ENCODE assay signal across 8 cellular contexts in genomic region chr17:77916771-77917481, GRCh38. TPM values are rescaled to one million over a fixed set of nuclear protein-coding genes. Genes with fewer than 3 reads are reported as not detected.
DNase-seq lines count a peak whose midpoint lies in the region; ATAC-seq and TF ChIP-seq lines count a peak whose summit lies in the region.

No MANE protein-coding gene starts in this region.

- H3K4me3 ChIP-seq in Peyer's patch (no peak overlapping the region), vagina (no peak overlapping the region), ovary (no peak overlapping the region)

- no peak for TF ChIP-seq CTCF in Peyer's patch (IDR thresholded peaks at IDR 0.05)
- no peak for TF ChIP-seq CTCF in vagina (IDR thresholded peaks at IDR 0.05)
- no peak for TF ChIP-seq CTCF in ovary (IDR thresholded peaks at IDR 0.05)

- H3K9me3 ChIP-seq in Peyer's patch (no peaks in the 10 kb centered on the region), vagina (no peaks in the 10 kb centered on the region), ovary (no peaks in the 10 kb centered on the region)

- 19 to 28% (median 28%) methylated on average over 15 of the region's 15 CpGs for WGBS in ovary, 3 donors

- intact Hi-C loops in vagina (cut with DNase I) (no loop called here), ovary (cut with DNase I) (no loop called here)

- H3K27me3 Mint-ChIP-seq in activated T-cell treated with anti-CD3 and anti-CD28 coated beads, Interleukin-2, amount 50 U/mL, for 72 hours (ENCODE audit: low read depth), result peaks cover 40% of the 10 kb centered on the region
- H3K27me3 Mint-ChIP-seq in stimulated activated naive B cell treated with anti-CD40 and anti-IgM and Interleukin-4, amounts not matched to agents 10 μg/mL and 1 μg/mL and 100 μg/mL, for 72 hours, result peaks cover 68 to 75% of the 10 kb centered on the region in 2 donors

- no peak overlapping the region for H3K27ac Mint-ChIP-seq in activated T-cell treated with anti-CD3 and anti-CD28 coated beads, Interleukin-2, amount 50 U/mL, for 72 hours
- peak overlapping the region; percentile 75 for H3K27ac Mint-ChIP-seq in stimulated activated naive B cell treated with anti-CD40 and anti-IgM and Interleukin-4, amounts not matched to agents 10 μg/mL and 1 μg/mL and 100 μg/mL, for 72 hours

- TF ChIP-seq POLR2A in Peyer's patch (IDR thresholded peaks at IDR 0.05) (no peak), vagina (IDR thresholded peaks at IDR 0.05) (no peak), ovary (IDR thresholded peaks at IDR 0.05) (no peak)

- peaks cover 0 to 1% of the 10 kb centered on the region in 2 donors for H3K9me3 Mint-ChIP-seq in activated T-cell treated with anti-CD3 and anti-CD28 coated beads, Interleukin-2, amount 50 U/mL, for 72 hours
- no peaks in the 10 kb centered on the region for H3K9me3 Mint-ChIP-seq in stimulated activated naive B cell treated with anti-CD40 and anti-IgM and Interleukin-4, amounts not matched to agents 10 μg/mL and 1 μg/mL and 100 μg/mL, for 72 hours

- H3K27me3 ChIP-seq in Peyer's patch (peaks cover 0 to 8% of the 10 kb centered on the region in 2 donors), vagina (no peaks in the 10 kb centered on the region), ovary (no peaks in the 10 kb centered on the region)

- DNase-seq in activated T-cell treated with anti-CD3 and anti-CD28 coated beads, Interleukin-2, amount 50 U/mL, for 72 hours, result no peak
- no peak for DNase-seq in activated T-cell treated with anti-CD3 and anti-CD28 coated beads, Interleukin-2, amount 50 U/mL, for 48 hours
- peak; percentile 22 to 67 (median 39) for DNase-seq in Peyer's patch
- peak; percentile 65 for DNase-seq in germinal center (ENCODE audit: low spot score)
- peak; percentile 72 for DNase-seq in stimulated activated naive B cell treated with anti-CD40 and anti-IgM and Interleukin-4, amounts not matched to agents 10 μg/mL and 1 μg/mL and 100 μg/mL, for 72 hours
- no peak for DNase-seq in mucosa of gallbladder (ENCODE audit: low spot score)
- DNase-seq in vagina (ENCODE audit: extremely low spot score in 2 of 2), result no peak
- no peak for DNase-seq in ovary

- TF ChIP-seq EP300 in ovary (IDR thresholded peaks at IDR 0.05), result no peak

- H3K36me3 Mint-ChIP-seq in activated T-cell treated with anti-CD3 and anti-CD28 coated beads, Interleukin-2, amount 50 U/mL, for 72 hours (ENCODE audit: insufficient read depth in 2 of 2), result no peaks in the 10 kb centered on the region
- no peaks in the 10 kb centered on the region for H3K36me3 Mint-ChIP-seq in stimulated activated naive B cell treated with anti-CD40 and anti-IgM and Interleukin-4, amounts not matched to agents 10 μg/mL and 1 μg/mL and 100 μg/mL, for 72 hours

- no peak for ATAC-seq in activated T-cell treated with anti-CD3 and anti-CD28 coated beads, Interleukin-2, amount 50 U/mL, for 72 hours (replicated peaks in 1 of 2)
- peak; percentile 94 to 95 for ATAC-seq in stimulated activated naive B cell treated with anti-CD40 and anti-IgM and Interleukin-4, amounts not matched to agents 10 μg/mL and 1 μg/mL and 100 μg/mL, for 72 hours (replicated peaks)

- H3K4me3 Mint-ChIP-seq in activated T-cell treated with anti-CD3 and anti-CD28 coated beads, Interleukin-2, amount 50 U/mL, for 72 hours, result peak overlapping the region; percentile 52 to 70
- H3K4me3 Mint-ChIP-seq in stimulated activated naive B cell treated with anti-CD40 and anti-IgM and Interleukin-4, amounts not matched to agents 10 μg/mL and 1 μg/mL and 100 μg/mL, for 72 hours, result peak overlapping the region; percentile 69 to 79

- H3K36me3 ChIP-seq in Peyer's patch, result no peaks in the 10 kb centered on the region
- no peaks in the 10 kb centered on the region for H3K36me3 ChIP-seq in vagina
- H3K36me3 ChIP-seq in ovary, result no peaks in the 10 kb centered on the region

- H3K27ac ChIP-seq in Peyer's patch (no peak overlapping the region), vagina (no peak overlapping the region), ovary (no peak overlapping the region)

- H3K4me1 ChIP-seq in Peyer's patch, result peaks cover 0 to 3% (median 0%) of the 10 kb centered on the region in 4 donors
- peaks cover 4% of the 10 kb centered on the region for H3K4me1 ChIP-seq in vagina
- H3K4me1 ChIP-seq in ovary (ENCODE audit: insufficient read depth), result no peaks in the 10 kb centered on the region

- H3K4me1 Mint-ChIP-seq in activated T-cell treated with anti-CD3 and anti-CD28 coated beads, Interleukin-2, amount 50 U/mL, for 72 hours (ENCODE audit: low read depth), result peaks cover 13% of the 10 kb centered on the region
- H3K4me1 Mint-ChIP-seq in stimulated activated naive B cell treated with anti-CD40 and anti-IgM and Interleukin-4, amounts not matched to agents 10 μg/mL and 1 μg/mL and 100 μg/mL, for 72 hours, result peaks cover 28 to 31% of the 10 kb centered on the region in 2 donors

RNA-seq across cellular contexts. Expression of gene TNRC6C, which starts 41.6 kb away (rescaled TPM):
- total RNA-seq in activated T-cell treated with anti-CD3 and anti-CD28 coated beads, Interleukin-2, amount 50 U/mL, for 72 hours, result 10 to 100 TPM; 26.5 to 30.5 TPM
- 10 to 100 TPM in 3 of 4 donors, 1 to 10 TPM in 1; 9.7 to 70.1 (median 23.2) TPM for total RNA-seq in Peyer's patch
- total RNA-seq in mucosa of gallbladder, result 27.4 TPM
- 14.7 TPM for total RNA-seq in vagina
- 10 to 100 TPM in 6 of 7 donors, 1 to 10 TPM in 1; 9.2 to 45.3 (median 32.5) TPM for total RNA-seq in ovary
- 10 to 100 TPM in 1 of 2 donors, 1 to 10 TPM in 1; 8.7 to 12.1 TPM for polyA plus RNA-seq in ovary

Comparison
In these comparisons a context has a peak if more than half of its experiments do, and no peak if none do; other contexts are left out.
1. ATAC-seq: peak in stimulated activated naive B cell treated with anti-CD40 and anti-IgM and Interleukin-4, amounts not matched to agents 10 μg/mL and 1 μg/mL and 100 μg/mL, for 72 hours (2 of 2); none in activated T-cell treated with anti-CD3 and anti-CD28 coated beads, Interleukin-2, amount 50 U/mL, for 72 hours (0 of 2).
2. DNase-seq: peak in Peyer's patch (3 of 3), germinal center (single experiment) and stimulated activated naive B cell treated with anti-CD40 and anti-IgM and Interleukin-4, amounts not matched to agents 10 μg/mL and 1 μg/mL and 100 μg/mL, for 72 hours (single experiment); none in activated T-cell treated with anti-CD3 and anti-CD28 coated beads, Interleukin-2, amount 50 U/mL, for 72 hours (0 of 2), activated T-cell treated with anti-CD3 and anti-CD28 coated beads, Interleukin-2, amount 50 U/mL, for 48 hours (0 of 2), mucosa of gallbladder (single experiment), vagina (0 of 2) and ovary (0 of 5).